1 cellular context compared by ENCODE assay signal in the genomic region with DNA sequence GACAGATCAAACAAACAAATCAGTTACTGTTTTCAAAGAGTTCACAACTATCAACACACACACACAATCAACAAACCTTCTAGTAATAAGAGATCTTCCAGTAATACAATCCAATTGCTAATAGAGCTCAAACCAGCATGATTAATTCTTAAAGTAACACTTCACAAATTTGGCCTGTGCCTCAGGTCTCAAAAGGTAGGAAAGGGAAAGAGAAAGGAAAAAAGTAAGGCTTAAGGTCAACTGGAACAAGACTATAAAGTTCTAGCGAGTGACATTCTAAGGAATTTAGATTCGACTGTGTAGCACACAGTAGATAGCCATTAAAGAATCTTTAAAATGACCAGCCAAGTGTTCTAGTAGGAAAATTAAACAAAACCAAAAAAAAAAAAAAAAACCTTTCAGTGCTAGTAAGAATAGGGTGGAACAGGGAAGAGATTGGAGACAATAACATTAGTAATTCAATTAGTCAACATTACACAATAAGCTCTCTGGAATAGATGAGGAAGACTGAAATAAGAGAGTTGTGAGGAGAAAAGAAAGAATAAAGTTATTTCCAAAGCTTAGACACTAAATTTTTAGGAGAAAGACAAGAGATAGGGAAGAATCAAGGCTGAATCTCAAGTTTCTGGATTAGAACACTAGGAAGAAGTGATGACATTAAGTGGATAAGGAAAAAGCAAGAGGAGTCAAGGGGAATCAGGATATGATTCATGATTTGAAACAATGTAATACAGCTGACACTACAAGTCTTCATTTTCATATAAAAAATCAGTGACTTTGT.
TF ChIP-seq lines count a peak whose summit lies in the region.

No MANE protein-coding gene starts in this region.

TF ChIP-seq in SK-N-SH treated with all-trans-retinoic acid at 6 μM for 48 hours, 23 proteins besides CTCF, POLR2A, EP300 and RAD21 (continued from another document):
- no peak for TF ChIP-seq TSHZ2 (CRISPR knock-in tag; IDR thresholded peaks at IDR 0.05)
- TF ChIP-seq TOX (CRISPR knock-in tag; IDR thresholded peaks at IDR 0.05; ENCODE audit: borderline replicate concordance): no peak
- no peak for TF ChIP-seq POU6F1 (CRISPR knock-in tag; IDR thresholded peaks at IDR 0.05; ENCODE audit: borderline replicate concordance, low read depth)
- TF ChIP-seq ZNF565 (CRISPR knock-in tag; conservative IDR thresholded peaks at IDR 0.05; ENCODE audit: low read depth): no peak
- TF ChIP-seq PATZ1 (CRISPR knock-in tag; IDR thresholded peaks at IDR 0.05; ENCODE audit: borderline replicate concordance): no peak
- TF ChIP-seq CSRNP3 (CRISPR knock-in tag; IDR thresholded peaks at IDR 0.05): no peak
- no peak for TF ChIP-seq ZNF70 (CRISPR knock-in tag; IDR thresholded peaks at IDR 0.05)
- no peak for TF ChIP-seq SNAI2 (CRISPR knock-in tag; IDR thresholded peaks at IDR 0.05)
- no peak for TF ChIP-seq ZC3H10 (CRISPR knock-in tag; IDR thresholded peaks at IDR 0.05)
